Comparison of ENCODE assay signal across 9 cellular contexts in the genomic region with DNA sequence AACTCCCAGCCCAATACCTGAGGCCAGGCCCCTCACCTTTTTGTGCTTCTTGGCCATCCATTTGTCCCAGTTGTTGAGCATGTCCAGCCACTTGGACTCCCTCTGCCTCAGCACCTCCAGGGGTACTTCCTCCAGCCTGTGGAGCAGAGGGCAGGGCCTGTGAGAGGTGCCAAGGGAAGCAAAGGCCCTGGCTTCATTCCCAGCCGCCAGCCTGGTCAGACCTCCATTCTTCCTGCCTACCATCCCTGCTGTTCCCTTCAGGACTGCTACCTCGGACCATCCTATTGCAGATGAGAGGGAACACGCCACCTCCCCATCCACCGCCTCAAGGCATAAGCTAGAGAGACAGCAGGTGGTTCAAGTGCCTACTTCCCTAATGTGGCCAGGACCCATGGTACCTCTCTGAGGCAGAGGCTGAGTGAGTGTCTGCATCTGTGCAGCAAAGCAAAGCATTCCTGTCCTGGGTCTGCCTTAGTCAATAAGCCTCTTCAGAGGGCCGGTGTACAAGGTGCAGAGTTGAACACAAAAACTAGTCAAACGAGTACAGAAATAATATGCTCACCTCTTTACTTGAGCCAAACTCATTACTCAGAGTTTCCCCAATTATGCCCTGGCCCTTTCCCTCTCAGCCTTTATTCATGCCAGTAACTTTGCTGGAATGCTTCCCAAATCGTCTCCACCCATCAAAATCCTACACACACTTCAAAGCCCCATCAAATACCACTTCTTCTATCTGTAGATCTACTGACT. TPM values are rescaled to one million over a fixed set of nuclear protein-coding genes. Genes with fewer than 3 reads are reported as not detected.
DNase-seq lines count a peak whose midpoint lies in the region; ATAC-seq, FAIRE-seq and TF ChIP-seq lines count a peak whose summit lies in the region.
"Had no signal": no experiment of that assay in that cellular context is flagged by ENCODE, and none has a peak within 500 bp of the region (broad histone marks: within the 10 kb centered on the region; RNA-seq: fewer than 3 reads in every experiment).

No MANE protein-coding gene starts in this region.

- H3K4me3 ChIP-seq in PC-3 (ENCODE audit: low read length) (peak overlapping the region; percentile 37; the same call in 1 of the 2 replicates), skeletal muscle tissue (ENCODE audit: low read length in 3 of 3) (no peak overlapping the region)

- CTCF ChIA-PET in PC-3 (lab: Charles Lee) = no interaction called here

- TF ChIP-seq CTCF in PC-3 (conservative IDR thresholded peaks at IDR 0.05; ENCODE audit: low read depth, low read length) = no peak
- TF ChIP-seq CTCF in H9 (conservative IDR thresholded peaks at IDR 0.05) = no peak

- H3T11ph ChIP-seq in H9 (ENCODE audit: low read length) = no peak overlapping the region

- H3F3A ChIP-seq in PC-3 (ENCODE audit: low read length, unreplicated experiment) = peaks cover 10% of the 10 kb centered on the region

- no peak overlapping the region for H2AFZ ChIP-seq in PC-3 (ENCODE audit: low read length)
- no peak overlapping the region for H2AFZ ChIP-seq in H9 (ENCODE audit: low read length)

- H3K4ac ChIP-seq in H9 (ENCODE audit: low read depth, low read length) = no peak overlapping the region

- H2BK120ac ChIP-seq in H9 (ENCODE audit: low read depth, low read length, poor library complexity, severe bottlenecking) = no peak overlapping the region

- no peak overlapping the region for H4K91ac ChIP-seq in H9 (ENCODE audit: insufficient read length, low read depth, low read length)

- POLR2A ChIA-PET in PC-3 (lab: Charles Lee; ENCODE audit: unreplicated experiment) = interaction anchor here (0.5 kb wide), 1 partner anchor 18 kb away, joined by 3 read pairs; no protein-coding TSS in a partner anchor

- peaks cover 50% of the 10 kb centered on the region for H3K79me2 ChIP-seq in PC-3 (ENCODE audit: low read length)
- no peaks in the 10 kb centered on the region for H3K79me2 ChIP-seq in H9 (ENCODE audit: insufficient read depth, low read length)

- no peak for DNase-seq in GM12892 (ENCODE audit: insufficient read length)
- DNase-seq in PC-3 = peak; percentile 86
- DNase-seq in NCI-H146 (lab: John Stamatoyannopoulos, UW) = no peak
- no peak for DNase-seq in H9
- no peak for DNase-seq in HTR-8/SVneo (ENCODE audit: insufficient read length, low spot score)

- no peak overlapping the region for H3K27ac Mint-ChIP-seq in H9

- no peak overlapping the region for H2AK5ac ChIP-seq in H9 (ENCODE audit: insufficient read length, low read length)

- peak overlapping the region; percentile 56 for H3K9ac ChIP-seq in PC-3 (ENCODE audit: low read length)
- peak overlapping the region in 2 of 3 donors; percentile 8 to 10 for H3K9ac ChIP-seq in skeletal muscle tissue (ENCODE audit: low read depth in 1 of 3, low read length in 3 of 3)
- no peak overlapping the region for H3K9ac ChIP-seq in H9 (ENCODE audit: extremely low read depth, insufficient read length, low read length)

- peaks cover 4 to 8% of the 10 kb centered on the region in 2 experiments; a peak in 3 of 4 replicates for H3K4me1 Mint-ChIP-seq in H9
- H3K4me1 Mint-ChIP-seq: WTC11 had no signal

- H3K27me3 ChIP-seq in PC-3 (ENCODE audit: low read length) = no peaks in the 10 kb centered on the region
- H3K27me3 ChIP-seq in skeletal muscle tissue (ENCODE audit: control insufficient read depth in 3 of 3, insufficient read depth in 3 of 3, low read length in 3 of 3) = no peaks in the 10 kb centered on the region
- H3K27me3 ChIP-seq in H9 (ENCODE audit: insufficient read depth, low read length) = no peaks in the 10 kb centered on the region

- WGBS in H9 (ENCODE audit: extremely low coverage, insufficient read length, low lambda C conversion rate) = no CpG with 5 or more reads among the region's 7 CpGs

- H2BK20ac ChIP-seq in H9 (ENCODE audit: low read depth, low read length, poor library complexity, severe bottlenecking) = no peak overlapping the region

- no peak overlapping the region for H4K8ac ChIP-seq in H9 (replicated peaks; ENCODE audit: insufficient read length, low read depth, low read length)

- ATAC-seq in PC-3 (peak; percentile 64), esophagus mucosa (peak; percentile 64), HG03139 (IDR thresholded peaks at IDR 0.05; ENCODE audit: unreplicated experiment) (no peak)

- no peaks in the 10 kb centered on the region for H3K23me2 ChIP-seq in H9 (ENCODE audit: insufficient read length, low read depth, low read length, poor library complexity, severe bottlenecking)

- H4K20me1 ChIP-seq in PC-3 (ENCODE audit: low read length) (no peaks in the 10 kb centered on the region), H9 (ENCODE audit: control insufficient read depth, insufficient read depth, insufficient read length) (no peaks in the 10 kb centered on the region)

- intact Hi-C loops in PC-3 (cut with micrococcal nuclease) = no loop called here

- H3K36me3 ChIP-seq in PC-3 (ENCODE audit: low read depth, low read length) = peaks cover 7% of the 10 kb centered on the region; the same call in 1 of the 2 replicates
- peaks cover 3 to 5% (median 4%) of the 10 kb centered on the region in 3 donors for H3K36me3 ChIP-seq in skeletal muscle tissue (ENCODE audit: control insufficient read depth in 3 of 3, insufficient read depth in 3 of 3, low read length in 3 of 3)

- BruUV-seq in PC-3 (replicated peaks; lab: Mats Ljungman, UMichigan) = no TSS peak

- H3K4me2 ChIP-seq in PC-3 (ENCODE audit: low read length) (peak overlapping the region; percentile 64), H9 (ENCODE audit: insufficient read depth, insufficient read length, low read length) (no peak overlapping the region)

- H4K5ac ChIP-seq in H9 (ENCODE audit: insufficient read length, low read depth, low read length) = no peak overlapping the region

- H3K4me1 ChIP-seq in PC-3 (ENCODE audit: insufficient read depth, low read length) = peaks cover 72% of the 10 kb centered on the region
- peaks cover 69 to 72% (median 71%) of the 10 kb centered on the region in 3 donors for H3K4me1 ChIP-seq in skeletal muscle tissue (ENCODE audit: control insufficient read depth in 3 of 3, insufficient read depth in 3 of 3, low read length in 3 of 3)
- H3K4me1 ChIP-seq in H9 (ENCODE audit: insufficient read depth, low read length) = no peaks in the 10 kb centered on the region

- no peaks in the 10 kb centered on the region; the same call in 1 of the 2 replicates for H3K27me3 Mint-ChIP-seq in H9 (ENCODE audit: low read depth)

- no peaks in the 10 kb centered on the region for H3K9me3 Mint-ChIP-seq in H9
- H3K9me3 Mint-ChIP-seq: WTC11 had no signal

- H3K36me3 Mint-ChIP-seq in H9 (ENCODE audit: insufficient read depth in 1 of 3, low read depth in 3 of 3) = peaks cover 0 to 5% (median 0%) of the 10 kb centered on the region in 3 experiments; a peak in 1 of 7 replicates
- H3K36me3 Mint-ChIP-seq: WTC11 had no signal

- H3K18ac ChIP-seq in H9 (ENCODE audit: insufficient read length, low read depth, low read length) = no peak overlapping the region

- no peak for TF ChIP-seq POLR2A in GM12892 (IDR thresholded peaks at IDR 0.05; ENCODE audit: low read depth, low read length)

- no peak overlapping the region for H2BK5ac ChIP-seq in H9 (ENCODE audit: insufficient read length, low read length)

- H3K14ac ChIP-seq in H9 (ENCODE audit: insufficient read depth, low read length) = no peak overlapping the region

- FAIRE-seq in GM12892 (lab: Jason Lieb, UNC) (peak; percentile 81), HTR-8/SVneo (lab: Jason Lieb, UNC) (no peak)

- H2BK12ac ChIP-seq in H9 (ENCODE audit: insufficient read length, low read depth, low read length) = no peak overlapping the region

- H3K9me3 ChIP-seq in PC-3 (ENCODE audit: low read length) = no peaks in the 10 kb centered on the region
- H3K9me3 ChIP-seq in skeletal muscle tissue (ENCODE audit: control insufficient read depth in 3 of 3, low read length in 3 of 3) = no peaks in the 10 kb centered on the region
- no peaks in the 10 kb centered on the region for H3K9me3 ChIP-seq in H9 (ENCODE audit: control insufficient read depth, low read depth, low read length)

- no peak overlapping the region for H3K23ac ChIP-seq in H9 (ENCODE audit: insufficient read length, low read depth, low read length)

- H3K56ac ChIP-seq in H9 (ENCODE audit: insufficient read length, low read depth, low read length) = no peak overlapping the region

- no peak overlapping the region for H2BK15ac ChIP-seq in H9 (ENCODE audit: low read depth, low read length)

- H3K27ac ChIP-seq in PC-3 (ENCODE audit: low read length) (peak overlapping the region; percentile 97), skeletal muscle tissue (ENCODE audit: low read depth, low read length) (peak overlapping the region; percentile 73), H9 (ENCODE audit: insufficient read length, low read depth, low read length) (no peak overlapping the region)

- no peaks in the 10 kb centered on the region for H3K9me2 ChIP-seq in PC-3 (replicated peaks; ENCODE audit: low read length)

- H3K79me1 ChIP-seq in H9 (ENCODE audit: insufficient read depth, low read depth, low read length, poor library complexity, severe bottlenecking) = no peaks in the 10 kb centered on the region

- no peak overlapping the region for H3K4me3 Mint-ChIP-seq in H9
- H3K4me3 Mint-ChIP-seq: WTC11 had no signal

RNA-seq across cellular contexts. Expression of a gene that starts 15.4 kb away (rescaled TPM):
- polyA plus RNA-seq in GM12892 (2012; ENCODE audit: missing spikeins) = 4.7 TPM
- total RNA-seq in PC-3 (2014; rRNA removed) (4.2 and 6.1 TPM in 2 replicates), esophagus mucosa (43.7 TPM), skeletal muscle tissue (2.6 TPM), H9 (2021) (8.8 and 11.0 TPM in 2 replicates)

RNA-seq across cellular contexts. Expression of a gene that starts 22.1 kb away (rescaled TPM):
- polyA plus RNA-seq in GM12892 (2012; ENCODE audit: missing spikeins) = 11.7 TPM
- total RNA-seq in PC-3 (2014; rRNA removed) = 12.6 and 19.5 TPM in 2 replicates
- total RNA-seq in esophagus mucosa = 44.5 TPM
- 7.3 TPM for total RNA-seq in skeletal muscle tissue
- total RNA-seq in H9 (2021) = 8.2 and 8.4 TPM in 2 replicates

RNA-seq across cellular contexts. Expression of a gene that starts 38.0 kb away (rescaled TPM):
- polyA plus RNA-seq in GM12892 (2012; ENCODE audit: missing spikeins) = not detected
- total RNA-seq in PC-3 (2014; rRNA removed) = not detected in 2 replicates
- total RNA-seq in esophagus mucosa = 0.28 TPM
- total RNA-seq in skeletal muscle tissue = 0.52 TPM
- not detected in 2 replicates for total RNA-seq in H9 (2021)
- total RNA-seq: WTC11 had no signal

RNA-seq across cellular contexts. Expression of a gene that starts 52.0 kb away (rescaled TPM):
- 55.5 TPM for polyA plus RNA-seq in GM12892 (2012; ENCODE audit: missing spikeins)
- total RNA-seq in PC-3 (2014; rRNA removed) = 59.2 and 69.3 TPM in 2 replicates
- 111 TPM for total RNA-seq in esophagus mucosa
- total RNA-seq in skeletal muscle tissue = 18.8 TPM
- 211 and 225 TPM in 2 replicates for total RNA-seq in H9 (2021)

RNA-seq across cellular contexts. Expression of a gene that starts 52.1 kb away (rescaled TPM):
- polyA plus RNA-seq in GM12892 (2012; ENCODE audit: missing spikeins) = 0.76 TPM
- total RNA-seq in PC-3 (2014; rRNA removed) (1.5 and 3.5 TPM in 2 replicates), esophagus mucosa (1.2 TPM), skeletal muscle tissue (1.0 TPM), H9 (2021) (4.3 and 4.8 TPM in 2 replicates)
